In genomic region chr5:178121450-178122276, GRCh38 we compare ENCODE assay signal across 8 cellular contexts. TPM values are rescaled to one million over a fixed set of nuclear protein-coding genes. Genes with fewer than 3 reads are reported as not detected.
A peak's percentile ranks its signal among the peaks of the same experiment; 100 is the strongest.
DNase-seq lines count a peak whose midpoint lies in the region; ATAC-seq and TF ChIP-seq lines count a peak whose summit lies in the region.

No MANE protein-coding gene starts in this region.

- no peak overlapping the region for H2BK20ac ChIP-seq in H9 (ENCODE audit: low read depth, low read length, poor library complexity, severe bottlenecking)

- no CpG with 5 or more reads among the region's 36 CpGs for WGBS in H9 (ENCODE audit: extremely low coverage, insufficient read length, low lambda C conversion rate)

- H3K4me2 ChIP-seq in H9 (ENCODE audit: insufficient read depth, insufficient read length, low read length): no peak overlapping the region

- no peak overlapping the region for H2BK5ac ChIP-seq in H9 (ENCODE audit: insufficient read length, low read length)

- H3K4me1 Mint-ChIP-seq in CD4-positive, alpha-beta memory T cell: peaks cover 5 to 18% (median 13%) of the 10 kb centered on the region in 4 donors
- H3K4me1 Mint-ChIP-seq in H9: peaks cover 39 to 50% of the 10 kb centered on the region in 2 experiments

- H3T11ph ChIP-seq in H9 (ENCODE audit: low read length): no peak overlapping the region

- H2BK120ac ChIP-seq in H9 (ENCODE audit: low read depth, low read length, poor library complexity, severe bottlenecking): no peak overlapping the region

- no peak for DNase-seq in CD4-positive, alpha-beta memory T cell
- DNase-seq in H9 (no peak), nucleus accumbens (lab: John Stamatoyannopoulos, UW) (no peak), AML-193 (lab: John Stamatoyannopoulos, UW) (no peak)

- H4K91ac ChIP-seq in H9 (ENCODE audit: insufficient read length, low read depth, low read length): no peak overlapping the region

- H3K27me3 ChIP-seq in CD4-positive, alpha-beta memory T cell (ENCODE audit: insufficient read depth, low read length): no peaks in the 10 kb centered on the region
- H3K27me3 ChIP-seq in H9 (ENCODE audit: insufficient read depth, low read length) (no peaks in the 10 kb centered on the region), mucosa of rectum (ENCODE audit: control insufficient read depth in 2 of 2, insufficient read depth in 2 of 2, low read length in 2 of 2) (peaks cover 3 to 5% of the 10 kb centered on the region in 2 donors)

- H3K79me2 ChIP-seq in H9 (ENCODE audit: insufficient read depth, low read length): peaks cover 16% of the 10 kb centered on the region; the same call in 1 of the 2 replicates

- peaks cover 0 to 1% of the 10 kb centered on the region in 2 donors for H3K27me3 Mint-ChIP-seq in CD4-positive, alpha-beta memory T cell
- H3K27me3 Mint-ChIP-seq in H9 (ENCODE audit: low read depth): no peaks in the 10 kb centered on the region

- no peak overlapping the region for H3K23ac ChIP-seq in H9 (ENCODE audit: insufficient read length, low read depth, low read length)

- no peak overlapping the region for H4K5ac ChIP-seq in H9 (ENCODE audit: insufficient read length, low read depth, low read length)

- H3K9ac ChIP-seq in H9 (ENCODE audit: extremely low read depth, insufficient read length, low read length) (no peak overlapping the region), mucosa of rectum (ENCODE audit: low read depth in 1 of 2, low read length in 2 of 2) (no peak overlapping the region)

- H3K36me3 ChIP-seq in CD4-positive, alpha-beta memory T cell (ENCODE audit: insufficient read depth, low read length): no peaks in the 10 kb centered on the region
- H3K36me3 ChIP-seq in mucosa of rectum (ENCODE audit: control insufficient read depth in 2 of 2, insufficient read depth in 2 of 2, low read length in 2 of 2): no peaks in the 10 kb centered on the region

- H3K79me1 ChIP-seq in H9 (ENCODE audit: insufficient read depth, low read depth, low read length, poor library complexity, severe bottlenecking): no peaks in the 10 kb centered on the region

- H3K14ac ChIP-seq in H9 (ENCODE audit: insufficient read depth, low read length): no peak overlapping the region

- H3K36me3 Mint-ChIP-seq in CD4-positive, alpha-beta memory T cell: peaks cover 0 to 2% of the 10 kb centered on the region in 2 donors
- H3K36me3 Mint-ChIP-seq in H9 (ENCODE audit: insufficient read depth in 1 of 3, low read depth in 3 of 3): peaks cover 10 to 31% (median 18%) of the 10 kb centered on the region in 3 experiments

- no peak overlapping the region for H2BK12ac ChIP-seq in H9 (ENCODE audit: insufficient read length, low read depth, low read length)

- no peak overlapping the region for H2BK15ac ChIP-seq in H9 (ENCODE audit: low read depth, low read length)

- no peak overlapping the region for H2AK5ac ChIP-seq in H9 (ENCODE audit: insufficient read length, low read length)

- CTCF ChIA-PET in CD4-positive, alpha-beta memory T cell (lab: Charles Lee; ENCODE audit: partially characterized antibody): interaction anchor here (0.6 to 3.2 kb wide), 25 partner anchors 8 to 85 kb away, joined by 3 to 26 read pairs (median 6); partner anchors contain the start of genes NHP2 and RMND5B

- no peaks in the 10 kb centered on the region for H3K9me3 ChIP-seq in CD4-positive, alpha-beta memory T cell (ENCODE audit: control insufficient read depth in 1 of 2, low read length in 2 of 2)
- H3K9me3 ChIP-seq in H9 (ENCODE audit: control insufficient read depth, low read depth, low read length): no peaks in the 10 kb centered on the region
- H3K9me3 ChIP-seq in mucosa of rectum (ENCODE audit: control insufficient read depth in 2 of 2, low read length in 2 of 2): no peaks in the 10 kb centered on the region

- no peaks in the 10 kb centered on the region for H3K9me3 Mint-ChIP-seq in CD4-positive, alpha-beta memory T cell
- H3K9me3 Mint-ChIP-seq in H9: no peaks in the 10 kb centered on the region

- intact Hi-C loops in CD4-positive, alpha-beta memory T cell (cut with micrococcal nuclease): loop anchor here (1.0 kb wide), 5 partner anchors 8 to 45 kb away; partner anchors contain the start of gene N4BP3

- no peak overlapping the region for H3K27ac ChIP-seq in CD4-positive, alpha-beta memory T cell (ENCODE audit: low read depth, low read length)
- H3K27ac ChIP-seq in H9 (ENCODE audit: insufficient read length, low read depth, low read length): no peak overlapping the region
- H3K27ac ChIP-seq in VCaP: peak overlapping the region; percentile 79
- H3K27ac ChIP-seq in mucosa of rectum (ENCODE audit: low read depth in 2 of 2, low read length in 2 of 2): peak overlapping the region in 1 of 2 donors; percentile 32

- peak overlapping the region in 1 of 7 donors; percentile 78 for H3K27ac Mint-ChIP-seq in CD4-positive, alpha-beta memory T cell
- peak overlapping the region in 2 of 3 experiments; percentile 44 to 88; a peak in 2 of 7 replicates for H3K27ac Mint-ChIP-seq in H9

- POLR2A ChIA-PET in CD4-positive, alpha-beta memory T cell (lab: Charles Lee; ENCODE audit: partially characterized antibody): interaction anchor here (1.1 to 3.6 kb wide), 6 partner anchors 8 to 522 kb away, joined by 3 to 20 read pairs (median 6); partner anchors contain the start of genes B4GALT7, NHP2 and RMND5B

- no peak overlapping the region for H2AFZ ChIP-seq in H9 (ENCODE audit: low read length)

- H3K23me2 ChIP-seq in H9 (ENCODE audit: insufficient read length, low read depth, low read length, poor library complexity, severe bottlenecking): no peaks in the 10 kb centered on the region

- no peak for TF ChIP-seq CTCF in H9 (conservative IDR thresholded peaks at IDR 0.05)
- TF ChIP-seq CTCF in VCaP (conservative IDR thresholded peaks at IDR 0.05): no peak

- H3K4me3 ChIP-seq in CD4-positive, alpha-beta memory T cell (ENCODE audit: low read length in 2 of 2): peak overlapping the region in 1 of 2 donors; percentile 47
- H3K4me3 ChIP-seq in mucosa of rectum (ENCODE audit: low read length in 2 of 2): peak overlapping the region; percentile 40 to 48

- H3K18ac ChIP-seq in H9 (ENCODE audit: insufficient read length, low read depth, low read length): no peak overlapping the region

- no peak overlapping the region; the same call in 1 of the 2 replicates for H3K4ac ChIP-seq in H9 (ENCODE audit: low read depth, low read length)

- no peaks in the 10 kb centered on the region for H4K20me1 ChIP-seq in H9 (ENCODE audit: control insufficient read depth, insufficient read depth, insufficient read length)

- H3K4me3 Mint-ChIP-seq in CD4-positive, alpha-beta memory T cell: peak overlapping the region in 6 of 8 donors; percentile 17 to 73 (median 44)
- no peak overlapping the region for H3K4me3 Mint-ChIP-seq in H9

- peaks cover 35% of the 10 kb centered on the region for H3K4me1 ChIP-seq in CD4-positive, alpha-beta memory T cell (ENCODE audit: insufficient read depth, low read length)
- peaks cover 5% of the 10 kb centered on the region; the same call in 1 of the 2 replicates for H3K4me1 ChIP-seq in H9 (ENCODE audit: insufficient read depth, low read length)
- H3K4me1 ChIP-seq in mucosa of rectum (ENCODE audit: control insufficient read depth in 2 of 2, insufficient read depth in 2 of 2, low read length in 2 of 2): peaks cover 6 to 12% of the 10 kb centered on the region in 2 donors

- H4K8ac ChIP-seq in H9 (replicated peaks; ENCODE audit: insufficient read length, low read depth, low read length): no peak overlapping the region

- H3K56ac ChIP-seq in H9 (ENCODE audit: insufficient read length, low read depth, low read length): no peak overlapping the region

- no peak for ATAC-seq in GM19463 (IDR thresholded peaks at IDR 0.05; ENCODE audit: unreplicated experiment)
- no peak for ATAC-seq in HG03378 (IDR thresholded peaks at IDR 0.05; ENCODE audit: unreplicated experiment)

RNA-seq across cellular contexts. Expression of gene N4BP3, which starts 8.3 kb away (rescaled TPM):
- 1 to 10 TPM; 1.7 to 2.0 TPM for total RNA-seq in CD4-positive, alpha-beta memory T cell
- polyA plus RNA-seq in CD4-positive, alpha-beta memory T cell: under 1 TPM; 0.30 to 0.53 TPM
- total RNA-seq in H9 (2021): 32.1 and 32.4 TPM in 2 replicates

RNA-seq across cellular contexts. Expression of gene RMND5B, which starts 9.2 kb away (rescaled TPM):
- total RNA-seq in CD4-positive, alpha-beta memory T cell: 10 to 100 TPM; 38.6 to 39.0 TPM
- 10 to 100 TPM; 23.4 to 28.5 TPM for polyA plus RNA-seq in CD4-positive, alpha-beta memory T cell
- total RNA-seq in H9 (2021): 81.3 and 86.4 TPM in 2 replicates

RNA-seq across cellular contexts. Expression of gene NHP2, which starts 32.0 kb away (rescaled TPM):
- 10 to 100 TPM; 64.1 to 69.5 TPM for total RNA-seq in CD4-positive, alpha-beta memory T cell
- polyA plus RNA-seq in CD4-positive, alpha-beta memory T cell: 100 to 1,000 TPM; 208 to 250 TPM
- 232 and 240 TPM in 2 replicates for total RNA-seq in H9 (2021)

Comparison
In these comparisons a context has a peak if more than half of its experiments do, and no peak if none do; other contexts are left out.
1. H3K4me3 Mint-ChIP-seq: peak in CD4-positive, alpha-beta memory T cell (6 of 8); none in H9 (0 of 2).
2. RNA of gene N4BP3, which starts 8.3 kb away (total RNA-seq): 32.1 to 32.4 TPM in H9; 1.7 to 2.0 TPM in CD4-positive, alpha-beta memory T cell; every median in the first group is over 10 times any median in the second.